In the genomic region with DNA sequence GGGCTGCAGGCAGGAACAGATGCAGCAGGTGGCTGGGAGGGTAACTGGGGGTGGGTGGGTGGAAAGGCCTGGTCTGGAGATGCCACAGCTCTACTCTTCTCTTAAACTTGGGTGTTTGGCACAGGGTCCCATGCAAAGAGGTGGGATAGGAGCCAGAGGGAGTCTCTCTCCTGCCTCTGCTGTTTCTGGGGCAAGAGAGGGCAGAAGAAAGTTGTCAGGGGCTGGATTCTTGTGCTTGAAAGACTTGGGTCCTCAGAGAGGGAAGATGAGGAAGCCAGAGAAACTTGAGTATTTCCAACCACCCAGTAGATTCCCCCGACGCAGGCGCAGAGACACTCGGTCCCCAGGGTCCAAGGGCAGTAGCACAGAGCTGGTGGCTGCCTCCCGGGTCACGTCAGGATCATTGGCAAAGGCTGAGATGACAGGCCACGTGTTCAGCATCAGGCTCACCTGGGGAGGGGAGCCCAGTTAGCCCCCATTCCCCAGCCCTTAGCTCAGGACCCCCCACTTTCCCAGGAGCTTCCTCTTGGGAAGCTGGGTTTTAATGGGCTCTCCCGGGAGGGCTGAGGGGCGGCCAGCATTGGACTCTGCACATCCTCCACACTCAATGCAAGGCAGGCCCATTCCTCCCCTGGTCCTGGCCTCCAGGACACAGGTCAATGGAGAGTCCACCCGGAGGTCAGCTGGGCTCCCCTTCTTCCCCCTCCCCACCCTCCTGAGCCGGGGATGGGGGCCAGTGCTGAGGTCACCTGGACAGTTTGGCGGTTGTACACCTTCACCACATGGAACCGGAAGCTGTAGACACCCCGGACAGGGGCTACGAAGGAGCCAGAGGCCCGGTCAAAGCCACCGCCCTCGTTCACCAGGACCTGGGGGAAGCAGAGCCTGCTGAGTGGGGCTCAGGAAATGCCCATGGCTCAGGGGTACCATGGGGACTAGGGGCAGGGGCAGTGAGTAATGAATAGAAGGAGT, we compare ENCODE assay signal across 10 cellular contexts. TPM values are rescaled to one million over a fixed set of nuclear protein-coding genes. Genes with fewer than 3 reads are reported as not detected.
DNase-seq lines count a peak whose midpoint lies in the region; ATAC-seq and TF ChIP-seq lines count a peak whose summit lies in the region.
"Had no signal": no experiment of that assay in that cellular context is flagged by ENCODE, and none has a peak within 500 bp of the region (broad histone marks: within the 10 kb centered on the region; RNA-seq: fewer than 3 reads in every experiment).

No MANE protein-coding gene starts in this region.

- TF ChIP-seq CTCF in WTC11 (IDR thresholded peaks at IDR 0.05): no peak

- peaks cover 8% of the 10 kb centered on the region for H3K36me3 Mint-ChIP-seq in T-helper 1 cell treated with Interleukin-12 subunit alpha and Interleukin-12 subunit beta and Interleukin-4 antibody, amounts not matched to agents 30 μg/mL and 1 μg/mL, for 36 hours (ENCODE audit: low read depth)
- H3K36me3 Mint-ChIP-seq in T-cell (peaks cover 6% of the 10 kb centered on the region), immature natural killer cell (peaks cover 4 to 7% (median 4%) of the 10 kb centered on the region in 3 donors), WTC11 (0 out of 2 replicates have a peak, but pooled peaks cover 2% of the 10 kb centered on the region)

- no peak for DNase-seq in T-helper 1 cell
- no peak for DNase-seq in T-cell
- no peak for DNase-seq in immature natural killer cell
- peak; percentile 71 for DNase-seq in posterior vena cava (ENCODE audit: low spot score)
- DNase-seq in dermis blood vessel endothelial cell: no peak
- DNase-seq in WTC11 (ENCODE audit: low spot score): no peak
- DNase-seq in activated effector memory CD4-positive, alpha-beta T cell treated with anti-CD3 and anti-CD28 coated beads, Interleukin-2, amount 50 U/mL, for 16 hours: no peak
- DNase-seq: NCI-H1105 had no signal

- intact Hi-C loops in posterior vena cava (cut with DNase I): no loop called here

- H3K9me3 Mint-ChIP-seq in T-helper 1 cell treated with Interleukin-12 subunit alpha and Interleukin-12 subunit beta and Interleukin-4 antibody, amounts not matched to agents 30 μg/mL and 1 μg/mL, for 36 hours: no peaks in the 10 kb centered on the region
- H3K9me3 Mint-ChIP-seq in T-cell: no peaks in the 10 kb centered on the region
- H3K9me3 Mint-ChIP-seq in immature natural killer cell: no peaks in the 10 kb centered on the region
- no peaks in the 10 kb centered on the region for H3K9me3 Mint-ChIP-seq in WTC11
- H3K9me3 Mint-ChIP-seq: neural crest cell had no signal

- ATAC-seq in T-cell (replicated peaks in 1 of 4) (no peak), WTC11 (no peak)

- H3K4me1 Mint-ChIP-seq in T-helper 1 cell treated with Interleukin-12 subunit alpha and Interleukin-12 subunit beta and Interleukin-4 antibody, amounts not matched to agents 30 μg/mL and 1 μg/mL, for 36 hours (ENCODE audit: low read depth): peaks cover 35% of the 10 kb centered on the region
- H3K4me1 Mint-ChIP-seq in T-cell (peaks cover 44 to 61% (median 60%) of the 10 kb centered on the region in 3 donors), immature natural killer cell (peaks cover 18 to 22% of the 10 kb centered on the region in 2 donors), WTC11 (peaks cover 31% of the 10 kb centered on the region)

- H3K27me3 Mint-ChIP-seq in T-helper 1 cell treated with Interleukin-12 subunit alpha and Interleukin-12 subunit beta and Interleukin-4 antibody, amounts not matched to agents 30 μg/mL and 1 μg/mL, for 36 hours (ENCODE audit: low read depth): no peaks in the 10 kb centered on the region
- H3K27me3 Mint-ChIP-seq in T-cell (no peaks in the 10 kb centered on the region), immature natural killer cell (ENCODE audit: low read depth in 3 of 3) (peaks cover 1 to 12% (median 8%) of the 10 kb centered on the region in 3 donors), WTC11 (ENCODE audit: low read depth) (peaks cover 19% of the 10 kb centered on the region)

- H3K27ac Mint-ChIP-seq in T-helper 1 cell treated with Interleukin-12 subunit alpha and Interleukin-12 subunit beta and Interleukin-4 antibody, amounts not matched to agents 30 μg/mL and 1 μg/mL, for 36 hours: peak overlapping the region; percentile 72
- peak overlapping the region; percentile 79 to 88 for H3K27ac Mint-ChIP-seq in T-cell
- peak overlapping the region in 5 of 6 donors; percentile 30 to 87 (median 78) for H3K27ac Mint-ChIP-seq in immature natural killer cell
- H3K27ac Mint-ChIP-seq in WTC11: no peak overlapping the region

- CTCF ChIA-PET in T-cell (lab: Charles Lee) (interaction anchor here in 1 of 2 donors (0.8 kb wide), 1 partner anchor 121 kb away, joined by 3 read pairs; no protein-coding TSS in a partner anchor), WTC11 (lab: Charles Lee) (interaction anchor here (0.6 to 11.4 kb wide), 16 partner anchors 9 to 109 kb away, joined by 3 to 518 read pairs (median 4); a partner anchor contains a TSS)

- POLR2A ChIA-PET in T-cell (lab: Charles Lee): no interaction called here
- POLR2A ChIA-PET in WTC11 (lab: Charles Lee): interaction anchor here (1.1 kb wide), 1 partner anchor 13 kb away, joined by 3 read pairs; no protein-coding TSS in a partner anchor

- peak overlapping the region; percentile 65 for H3K4me3 Mint-ChIP-seq in T-helper 1 cell treated with Interleukin-12 subunit alpha and Interleukin-12 subunit beta and Interleukin-4 antibody, amounts not matched to agents 30 μg/mL and 1 μg/mL, for 36 hours
- H3K4me3 Mint-ChIP-seq in T-cell (peak overlapping the region in 2 of 3 donors; percentile 28 to 55), immature natural killer cell (peak overlapping the region in 4 of 5 donors; percentile 27 to 49 (median 36)), WTC11 (no peak overlapping the region)
- H3K4me3 Mint-ChIP-seq: neural crest cell had no signal

TF ChIP-seq in WTC11, 78 proteins besides CTCF, POLR2A, EP300 and RAD21:
- TF ChIP-seq NFATC4 (CRISPR knock-in tag; IDR thresholded peaks at IDR 0.05): no peak

RNA-seq across cellular contexts. Expression of a gene that starts 1.6 kb away (rescaled TPM):
- 10 to 100 TPM in 1 of 5 donors, 1 to 10 TPM in 4; 3.9 to 13.5 (median 5.0) TPM for total RNA-seq in T-cell
- polyA plus RNA-seq in immature natural killer cell: not detected
- 1 to 10 TPM; 3.5 to 4.2 TPM for total RNA-seq in posterior vena cava
- total RNA-seq in dermis blood vessel endothelial cell: 0.84 and 1.0 TPM in 2 replicates
- total RNA-seq in WTC11 (2021): 0.94 to 2.1 TPM (median 1.5 TPM) in 3 replicates

RNA-seq across cellular contexts. Expression of a gene that starts 1.9 kb away (rescaled TPM):
- total RNA-seq in T-cell: 100 to 1,000 TPM; 126 to 166 (median 146) TPM
- 10 to 100 TPM; 12.5 to 28.0 (median 25.6) TPM for polyA plus RNA-seq in immature natural killer cell
- 10 to 100 TPM; 41.4 to 41.8 TPM for total RNA-seq in posterior vena cava
- 55.5 and 67.0 TPM in 2 replicates for total RNA-seq in dermis blood vessel endothelial cell
- total RNA-seq in WTC11 (2021): 33.2 to 34.2 TPM (median 33.3 TPM) in 3 replicates

RNA-seq across cellular contexts. Expression of a gene that starts 14.8 kb away (rescaled TPM):
- total RNA-seq in T-cell: 100 to 1,000 TPM in 3 of 5 donors, 10 to 100 TPM in 2; 79.6 to 154 (median 109) TPM
- 10 to 100 TPM; 62.2 to 91.2 (median 82.6) TPM for polyA plus RNA-seq in immature natural killer cell
- total RNA-seq in posterior vena cava: 10 to 100 TPM; 31.6 to 36.4 TPM
- total RNA-seq in dermis blood vessel endothelial cell: 9.3 and 79.1 TPM in 2 replicates
- total RNA-seq in WTC11 (2021): 55.0 to 59.2 TPM (median 56.7 TPM) in 3 replicates

RNA-seq across cellular contexts. Expression of a gene that starts 29.0 kb away (rescaled TPM):
- total RNA-seq in T-cell (under 1 TPM; 0.28 to 0.95 (median 0.61) TPM), posterior vena cava (10 to 100 TPM; 13.1 to 15.1 TPM), dermis blood vessel endothelial cell (12.6 and 17.0 TPM in 2 replicates), WTC11 (2021) (16.6 to 18.3 TPM (median 17.9 TPM) in 3 replicates)
- polyA plus RNA-seq in immature natural killer cell: under 1 TPM in 2 of 3 donors, not detected in 1; 0.18 TPM

RNA-seq across cellular contexts. Expression of a gene that starts 59.8 kb away (rescaled TPM):
- total RNA-seq in T-cell (under 1 TPM in 4 of 5 donors, not detected in 1; 0.16 to 0.82 (median 0.39) TPM), posterior vena cava (10 to 100 TPM; 75.1 to 87.2 TPM), dermis blood vessel endothelial cell (8.8 and 11.1 TPM in 2 replicates), WTC11 (2021) (60.7 to 101 TPM (median 95.9 TPM) in 3 replicates)
- not detected for polyA plus RNA-seq in immature natural killer cell
